In genomic region chr12:11719678-11720099, GRCh38 we compare ENCODE assay signal across 8 cellular contexts.
DNase-seq lines count a peak whose midpoint lies in the region; ATAC-seq and TF ChIP-seq lines count a peak whose summit lies in the region.

No MANE protein-coding gene starts in this region.

- H3K4me3 ChIP-seq in AG04450 (ENCODE audit: low read depth, low read length) (no peak overlapping the region), MG63 (no peak overlapping the region), cardiac muscle cell (no peak overlapping the region), skin epidermis (no peak overlapping the region), thyroid gland (replicated peaks in 1 of 3) (no peak overlapping the region)

- POLR2A ChIA-PET in AG04450 (lab: Yijun Ruan, JAX), result interaction anchor here (0.6 to 2.0 kb wide), 2 partner anchors 44 to 1407 kb away, joined by 3 to 11 read pairs; no protein-coding TSS in a partner anchor

- H3K27ac ChIP-seq in AG04450 (ENCODE audit: low read depth, low read length) (peak overlapping the region; percentile 87), cardiac muscle cell (peak overlapping the region; percentile 74), skin epidermis (peak overlapping the region in 14 of 21 experiments; percentile 31 to 84 (median 43)), thyroid gland (no peak overlapping the region)

- H3K27me3 ChIP-seq in AG04450 (ENCODE audit: control insufficient read depth, insufficient read depth, low read length) (no peaks in the 10 kb centered on the region), MG63 (no peaks in the 10 kb centered on the region), cardiac muscle cell (no peaks in the 10 kb centered on the region), thyroid gland (no peaks in the 10 kb centered on the region)

- H3K4me1 ChIP-seq in cardiac muscle cell (ENCODE audit: low read depth) (peaks cover 51% of the 10 kb centered on the region), thyroid gland (peaks cover 9 to 50% of the 10 kb centered on the region in 2 donors)

- WGBS in thyroid gland, 2 donors, result 60 to 63% methylated on average over 10 of the region's 10 CpGs

- ATAC-seq in GM21737 (IDR thresholded peaks at IDR 0.05; ENCODE audit: unreplicated experiment), result no peak

- DNase-seq in AG04450 (ENCODE audit: low read depth, low spot score) (peak; percentile 82), MG63 (peak; percentile 94), cardiac muscle cell (ENCODE audit: low read depth in 1 of 2, low spot score in 1 of 2) (peak in 1 of 2 donors; percentile 92), thyroid gland (no peak), NCI-H1105 treated with DMSO at 0.1 percent for 48 hours (lab: John Stamatoyannopoulos, UW) (no peak)
- peak; percentile 30 for DNase-seq in activated T-helper 9 cell treated with anti-CD3 and anti-CD28 coated beads, Interleukin-2, amount 50 U/mL, for 16 hours (ENCODE audit: low read depth)

- H3K9me3 ChIP-seq in AG04450 (ENCODE audit: control insufficient read depth, insufficient read depth, low read length) (no peaks in the 10 kb centered on the region), MG63 (no peaks in the 10 kb centered on the region), cardiac muscle cell (ENCODE audit: low read depth) (no peaks in the 10 kb centered on the region), thyroid gland (no peaks in the 10 kb centered on the region)

- H3K36me3 ChIP-seq in MG63, result no peaks in the 10 kb centered on the region
- H3K36me3 ChIP-seq in cardiac muscle cell, result no peaks in the 10 kb centered on the region
- no peaks in the 10 kb centered on the region for H3K36me3 ChIP-seq in thyroid gland

- intact Hi-C loops in thyroid gland (cut with DNase I), result no loop called here

- CTCF ChIA-PET in AG04450 (lab: Charles Lee), result no interaction called here

- no peak for TF ChIP-seq POLR2A in thyroid gland (IDR thresholded peaks at IDR 0.05)

- no peak for TF ChIP-seq CTCF in AG04450 (IDR thresholded peaks at IDR 0.05; ENCODE audit: low read depth, low read length)
- no peak for TF ChIP-seq CTCF in cardiac muscle cell (IDR thresholded peaks at IDR 0.05; ENCODE audit: low read depth, low read length)
- TF ChIP-seq CTCF in thyroid gland (IDR thresholded peaks at IDR 0.05), result no peak

Comparison
In these comparisons a context has a peak if more than half of its experiments do, and no peak if none do; other contexts are left out.
1. DNase-seq: peak in AG04450 (single experiment), MG63 (single experiment) and activated T-helper 9 cell treated with anti-CD3 and anti-CD28 coated beads, Interleukin-2, amount 50 U/mL, for 16 hours (single experiment); none in thyroid gland (0 of 2) and NCI-H1105 treated with DMSO at 0.1 percent for 48 hours (single experiment).
2. H3K27ac ChIP-seq: peak in AG04450 (single experiment), cardiac muscle cell (single experiment) and skin epidermis (14 of 21); none in thyroid gland (0 of 3).